Comparison of ENCODE assay signal across 6 cellular contexts in the genomic region with DNA sequence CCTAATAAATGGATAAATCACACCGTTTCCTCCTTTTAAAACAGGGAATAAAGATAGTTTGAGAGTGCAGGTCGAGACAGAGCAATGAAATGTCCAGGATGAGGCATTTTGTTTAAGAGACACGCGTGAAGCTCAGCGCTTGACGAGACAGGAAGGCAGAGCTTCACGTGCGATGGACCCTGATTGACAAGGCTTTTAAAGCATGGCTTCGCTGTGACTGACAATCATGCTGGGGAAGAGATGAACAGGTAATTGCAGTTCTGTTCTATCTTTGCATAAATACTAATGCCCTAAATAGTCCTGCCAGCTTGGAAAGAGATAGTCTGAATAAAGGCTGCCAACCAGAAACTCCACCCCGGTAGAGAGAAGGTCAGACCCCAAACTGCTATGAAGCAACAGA.
"Had no signal": no experiment of that assay in that cellular context is flagged by ENCODE, and none has a peak within 500 bp of the region (broad histone marks: within the 10 kb centered on the region; RNA-seq: fewer than 3 reads in every experiment).

No MANE protein-coding gene starts in this region.

- DNase-seq: IMR-90, KBM-7 had no signal

- H3K4me3 Mint-ChIP-seq: IgD-negative memory B cell had no signal

- H3K27ac Mint-ChIP-seq: IgD-negative memory B cell had no signal

- ATAC-seq: HepG2, K562 had no signal

- H3K27ac ChIP-seq: HL-60 had no signal

- H3K36me3 Mint-ChIP-seq: IgD-negative memory B cell had no signal

- H3K4me3 ChIP-seq: K562 had no signal
